Comparison of ENCODE assay signal across 35 cellular contexts in the genomic region with DNA sequence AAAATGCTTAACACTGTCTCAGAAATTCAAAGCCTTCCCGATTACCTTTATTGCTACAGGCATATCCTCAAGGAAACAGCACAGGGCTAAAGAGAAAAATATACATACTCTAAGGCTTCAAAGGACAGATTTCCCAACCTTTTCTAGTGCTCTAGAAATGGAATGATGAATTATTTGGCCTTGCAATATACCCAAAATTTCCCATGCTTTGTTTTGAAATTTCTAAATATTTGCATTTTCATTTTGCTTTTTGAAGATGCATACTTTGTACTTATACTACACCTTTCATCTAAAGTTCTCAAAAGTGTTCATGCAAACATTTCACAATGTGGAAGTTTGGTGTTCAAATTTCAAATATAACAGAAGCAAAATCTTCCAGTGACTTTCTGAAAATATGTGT.
"Had no signal": no experiment of that assay in that cellular context is flagged by ENCODE, and none has a peak within 500 bp of the region (broad histone marks: within the 10 kb centered on the region; RNA-seq: fewer than 3 reads in every experiment).

No MANE protein-coding gene starts in this region.

- H3K9me3 Mint-ChIP-seq: activated B cell treated with CpG ODN at 0.5 μM for 24 hours; activated CD4-positive, alpha-beta T cell treated with anti-CD3 and anti-CD28 coated beads, Interleukin-2, amount 10 ng/mL, durations not matched to agents 24 days and 14 days; activated naive CD4-positive, alpha-beta T cell treated with anti-CD3 and anti-CD28 coated beads for 36 hours; activated naive CD8-positive, alpha-beta T cell treated with anti-CD3 and anti-CD28 coated beads for 36 hours; activated T-cell treated with anti-CD3 and anti-CD28 coated beads, Interleukin-2, amount 50 U/mL, for 4 hours; activated T-helper 1 cell treated with anti-CD3 and anti-CD28 coated beads, Interleukin-12 subunit alpha, Interleukin-12 subunit beta, Interleukin-2, Interleukin-4 antibody, amounts not matched to agents 30 ng/mL and 10 ng/mL and 1 ng/mL, durations not matched to agents 14 hours and 24 hours and 36 hours; T-helper 1 cell treated with Interleukin-12 subunit alpha and Interleukin-12 subunit beta and Interleukin-4 antibody, amounts not matched to agents 30 μg/mL and 1 μg/mL, for 36 hours; T-helper 2 cell treated with Interferon-gamma antibody and Interleukin-4, amounts not matched to agents 5 μg/mL and 100 μg/mL, for 36 hours had no signal

- H3K9me3 ChIP-seq: adrenal gland, body of pancreas, breast epithelium had no signal

- ATAC-seq: activated CD8-positive, alpha-beta T cell treated with anti-CD3 and anti-CD28 coated beads for 36 hours; activated naive CD4-positive, alpha-beta T cell treated with anti-CD3 and anti-CD28 coated beads, Interleukin-2, amount 50 U/mL, for 72 hours; activated T-cell treated with anti-CD3 and anti-CD28 coated beads, Interleukin-2, amount 50 U/mL, for 4 hours; activated T-cell treated with anti-CD3 and anti-CD28 coated beads, Interleukin-2, amount 50 U/mL, for 72 hours; activated T-helper 17 cell treated with anti-CD3 and anti-CD28 coated beads, Interleukin-2, amount 50 U/mL, for 72 hours; body of pancreas had no signal

- H3K4me1 Mint-ChIP-seq: activated CD4-positive, alpha-beta T cell treated with anti-CD3 and anti-CD28 coated beads, Interleukin-2, amount 10 ng/mL, durations not matched to agents 24 days and 14 days; activated naive CD8-positive, alpha-beta T cell treated with anti-CD3 and anti-CD28 coated beads for 36 hours; activated T-helper 17 cell treated with anti-CD3 and anti-CD28 coated beads, Interleukin-2, amount 50 U/mL, for 72 hours had no signal

- DNase-seq: activated B cell treated with CpG ODN at 0.5 μM for 24 hours; activated CD4-positive, alpha-beta memory T cell treated with anti-CD3 and anti-CD28 coated beads for 36 hours; activated CD4-positive, alpha-beta T cell treated with anti-CD3 and anti-CD28 coated beads for 4 hours; activated CD4-positive, alpha-beta T cell treated with anti-CD3 and anti-CD28 coated beads, Interleukin-2, amount 10 ng/mL, durations not matched to agents 24 days and 14 days; activated CD4-positive, alpha-beta T cell treated with anti-CD3 and anti-CD28 coated beads, Interleukin-2, amount 50 U/mL, for 1 hour; activated CD4-positive, alpha-beta T cell treated with anti-CD3 and anti-CD28 coated beads, Interleukin-2, amount 50 U/mL, for 4 hours; activated CD4-positive, CD25-positive, alpha-beta regulatory T cell treated with anti-CD3 and anti-CD28 coated beads, Interleukin-2, amount 50 U/mL, for 72 hours; activated CD8-positive, alpha-beta memory T cell treated with anti-CD3 and anti-CD28 coated beads, Interleukin-2, amount 50 U/mL, for 4 hours; activated CD8-positive, alpha-beta T cell treated with anti-CD3 and anti-CD28 coated beads for 36 hours; activated effector memory CD4-positive, alpha-beta T cell treated with anti-CD3 and anti-CD28 coated beads, Interleukin-2, amount 50 U/mL, for 16 hours; activated gamma-delta T cell treated with Interleukin-2 at 50 U/mL for 16 hours; activated naive CD4-positive, alpha-beta T cell; activated naive CD4-positive, alpha-beta T cell treated with anti-CD3 and anti-CD28 coated beads for 36 hours; activated naive CD4-positive, alpha-beta T cell treated with anti-CD3 and anti-CD28 coated beads, Interleukin-2, amount 50 U/mL, for 16 hours; activated naive CD8-positive, alpha-beta T cell treated with anti-CD3 and anti-CD28 coated beads for 36 hours; activated T-cell treated with anti-CD3 and anti-CD28 coated beads for 4 hours; activated T-cell treated with anti-CD3 and anti-CD28 coated beads, Interleukin-2, amount 50 U/mL, for 1 hour; activated T-cell treated with anti-CD3 and anti-CD28 coated beads, Interleukin-2, amount 50 U/mL, for 4 hours; activated T-cell treated with anti-CD3 and anti-CD28 coated beads, Interleukin-2, amount 50 U/mL, for 72 hours; adrenal gland; amniotic stem cell; aorta; body of pancreas; brain microvascular endothelial cell; central memory CD4-positive, alpha-beta T cell; T-helper 1 cell; T-helper 2 cell; T-helper 9 cell; WERI-Rb-1 had no signal

- H3K4me3 Mint-ChIP-seq: activated B cell treated with CpG ODN at 0.5 μM for 24 hours; activated CD4-positive, alpha-beta memory T cell treated with anti-CD3 and anti-CD28 coated beads for 36 hours; activated CD4-positive, alpha-beta T cell treated with anti-CD3 and anti-CD28 coated beads, Interleukin-2, amount 10 ng/mL, durations not matched to agents 24 days and 14 days; activated CD8-positive, alpha-beta T cell treated with anti-CD3 and anti-CD28 coated beads for 36 hours; activated naive CD4-positive, alpha-beta T cell treated with anti-CD3 and anti-CD28 coated beads for 36 hours; activated naive CD8-positive, alpha-beta T cell treated with anti-CD3 and anti-CD28 coated beads for 36 hours; activated T-cell treated with anti-CD3 and anti-CD28 coated beads, Interleukin-2, amount 50 U/mL, for 4 hours; activated T-cell treated with anti-CD3 and anti-CD28 coated beads, Interleukin-2, amount 50 U/mL, for 72 hours; activated T-helper 1 cell treated with anti-CD3 and anti-CD28 coated beads, Interleukin-12 subunit alpha, Interleukin-12 subunit beta, Interleukin-2, Interleukin-4 antibody, amounts not matched to agents 30 ng/mL and 10 ng/mL and 1 ng/mL, durations not matched to agents 14 hours and 24 hours and 36 hours; activated T-helper 17 cell treated with anti-CD3 and anti-CD28 coated beads, Interleukin-2, amount 50 U/mL, for 72 hours; T-helper 1 cell treated with Interleukin-12 subunit alpha and Interleukin-12 subunit beta and Interleukin-4 antibody, amounts not matched to agents 30 μg/mL and 1 μg/mL, for 36 hours; T-helper 2 cell treated with Interferon-gamma antibody and Interleukin-4, amounts not matched to agents 5 μg/mL and 100 μg/mL, for 36 hours had no signal

- H3K27me3 ChIP-seq: adrenal gland, body of pancreas, brain microvascular endothelial cell, breast epithelium had no signal

- H3K4me3 ChIP-seq: adrenal gland, body of pancreas, breast epithelium had no signal

- H3K36me3 Mint-ChIP-seq: activated CD4-positive, alpha-beta memory T cell treated with anti-CD3 and anti-CD28 coated beads for 36 hours; activated naive CD4-positive, alpha-beta T cell treated with anti-CD3 and anti-CD28 coated beads, Interleukin-2, amount 50 U/mL, for 72 hours; activated naive CD8-positive, alpha-beta T cell treated with anti-CD3 and anti-CD28 coated beads for 36 hours had no signal

- H3K27me3 Mint-ChIP-seq: activated B cell treated with CpG ODN at 0.5 μM for 24 hours; activated CD4-positive, alpha-beta memory T cell treated with anti-CD3 and anti-CD28 coated beads for 36 hours; activated CD4-positive, alpha-beta T cell treated with anti-CD3 and anti-CD28 coated beads, Interleukin-2, amount 10 ng/mL, durations not matched to agents 24 days and 14 days; activated CD8-positive, alpha-beta T cell treated with anti-CD3 and anti-CD28 coated beads for 36 hours; activated naive CD8-positive, alpha-beta T cell treated with anti-CD3 and anti-CD28 coated beads for 36 hours; activated T-helper 17 cell treated with anti-CD3 and anti-CD28 coated beads, Interleukin-2, amount 50 U/mL, for 72 hours had no signal

- H3K4me1 ChIP-seq: adrenal gland, body of pancreas, breast epithelium had no signal

- H3K27ac ChIP-seq: adrenal gland, body of pancreas, brain microvascular endothelial cell, breast epithelium, WERI-Rb-1 had no signal

- H3K36me3 ChIP-seq: adrenal gland, brain microvascular endothelial cell, breast epithelium, WERI-Rb-1 had no signal

- H3K27ac Mint-ChIP-seq: activated CD4-positive, alpha-beta memory T cell treated with anti-CD3 and anti-CD28 coated beads for 36 hours; activated CD4-positive, alpha-beta T cell treated with anti-CD3 and anti-CD28 coated beads, Interleukin-2, amount 10 ng/mL, durations not matched to agents 24 days and 14 days; activated CD8-positive, alpha-beta T cell treated with anti-CD3 and anti-CD28 coated beads for 36 hours; activated naive CD4-positive, alpha-beta T cell treated with anti-CD3 and anti-CD28 coated beads for 36 hours; activated naive CD4-positive, alpha-beta T cell treated with anti-CD3 and anti-CD28 coated beads, Interleukin-2, amount 50 U/mL, for 72 hours; activated naive CD8-positive, alpha-beta T cell treated with anti-CD3 and anti-CD28 coated beads for 36 hours; activated T-cell treated with anti-CD3 and anti-CD28 coated beads, Interleukin-2, amount 50 U/mL, for 72 hours; activated T-helper 1 cell treated with anti-CD3 and anti-CD28 coated beads, Interleukin-12 subunit alpha, Interleukin-12 subunit beta, Interleukin-2, Interleukin-4 antibody, amounts not matched to agents 30 ng/mL and 10 ng/mL and 1 ng/mL, durations not matched to agents 14 hours and 24 hours and 36 hours; activated T-helper 17 cell treated with anti-CD3 and anti-CD28 coated beads, Interleukin-2, amount 50 U/mL, for 72 hours; T-helper 1 cell treated with Interleukin-12 subunit alpha and Interleukin-12 subunit beta and Interleukin-4 antibody, amounts not matched to agents 30 μg/mL and 1 μg/mL, for 36 hours; T-helper 2 cell treated with Interferon-gamma antibody and Interleukin-4, amounts not matched to agents 5 μg/mL and 100 μg/mL, for 36 hours had no signal
